ENCODE assay signal across 11 cellular contexts in the genomic region with DNA sequence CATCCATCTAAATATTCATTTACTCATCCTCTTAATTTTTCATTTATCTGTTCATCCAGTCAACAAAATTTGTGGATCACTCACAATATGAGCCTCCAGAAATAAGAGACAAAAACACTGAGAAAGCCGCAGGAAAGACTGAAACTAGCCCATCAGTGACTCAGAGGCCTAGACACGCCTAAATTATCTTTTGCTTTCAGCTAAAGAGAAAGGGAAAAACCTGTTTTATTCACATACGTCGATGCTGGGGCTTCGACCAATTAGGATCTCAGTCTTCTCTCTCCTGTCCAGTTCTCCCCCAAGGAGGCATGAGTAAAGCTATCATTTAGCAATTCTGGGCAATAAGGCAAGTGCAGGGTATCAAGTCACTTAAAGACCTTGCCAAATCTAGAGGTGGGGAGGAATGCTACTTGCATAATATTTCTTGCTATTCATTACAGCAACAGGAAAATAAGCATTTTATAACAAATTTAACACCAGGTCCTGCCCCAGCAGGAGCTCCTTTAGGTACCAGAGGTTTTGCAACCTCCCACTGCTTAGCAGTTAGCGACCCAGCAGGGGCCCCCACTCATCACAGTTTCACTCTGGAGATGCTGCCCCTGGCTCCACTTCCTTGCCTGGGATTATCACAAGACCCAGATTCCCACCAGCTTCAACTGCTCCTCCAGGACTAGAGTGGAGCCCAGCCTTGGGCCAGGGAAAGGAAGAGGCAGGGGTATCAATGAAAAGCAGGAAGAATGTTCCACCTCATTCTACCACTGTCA. TPM values are rescaled to one million over a fixed set of nuclear protein-coding genes. Genes with fewer than 3 reads are reported as not detected.
DNase-seq lines count a peak whose midpoint lies in the region; ATAC-seq and TF ChIP-seq lines count a peak whose summit lies in the region.
"Had no signal": no experiment of that assay in that cellular context is flagged by ENCODE, and none has a peak within 500 bp of the region (broad histone marks: within the 10 kb centered on the region; RNA-seq: fewer than 3 reads in every experiment).

No MANE protein-coding gene starts in this region.

- peaks cover 23% of the 10 kb centered on the region for H3K4me1 Mint-ChIP-seq in activated CD4-positive, alpha-beta memory T cell treated with anti-CD3 and anti-CD28 coated beads, Interleukin-2, amount 10 ng/mL, durations not matched to agents 7 days and 5 days
- H3K4me1 Mint-ChIP-seq: nephron had no signal

- 55% methylated on average over 6 of the region's 6 CpGs for WGBS in smooth muscle cell (ENCODE audit: low lambda C conversion rate)

- H3K4me3 ChIP-seq in smooth muscle cell = no peak overlapping the region
- H3K4me3 ChIP-seq: upper lobe of right lung had no signal

- no peaks in the 10 kb centered on the region for H3K79me2 ChIP-seq in smooth muscle cell (ENCODE audit: low read depth)

- H4K20me1 ChIP-seq in smooth muscle cell (ENCODE audit: low read depth) = no peaks in the 10 kb centered on the region

- TF ChIP-seq CTCF in smooth muscle cell (IDR thresholded peaks at IDR 0.05; ENCODE audit: borderline replicate concordance, insufficient read depth, poor library complexity, severe bottlenecking) = no peak

- no peaks in the 10 kb centered on the region for H3K36me3 ChIP-seq in smooth muscle cell (ENCODE audit: low read depth)
- H3K36me3 ChIP-seq: upper lobe of right lung had no signal

- peak overlapping the region; percentile 13 for H3K4me2 ChIP-seq in smooth muscle cell
- H3K4me2 ChIP-seq: KMS-11 had no signal

- H3K27me3 Mint-ChIP-seq in activated CD4-positive, alpha-beta memory T cell treated with anti-CD3 and anti-CD28 coated beads, Interleukin-2, amount 10 ng/mL, durations not matched to agents 7 days and 5 days = peaks cover 9% of the 10 kb centered on the region

- peaks cover 18% of the 10 kb centered on the region for H3K36me3 Mint-ChIP-seq in activated CD4-positive, alpha-beta memory T cell treated with anti-CD3 and anti-CD28 coated beads, Interleukin-2, amount 10 ng/mL, durations not matched to agents 7 days and 5 days (ENCODE audit: low read depth)

- no peak overlapping the region for H3K4me3 Mint-ChIP-seq in activated CD4-positive, alpha-beta memory T cell treated with anti-CD3 and anti-CD28 coated beads, Interleukin-2, amount 10 ng/mL, durations not matched to agents 7 days and 5 days
- H3K4me3 Mint-ChIP-seq: nephron had no signal

- H3K9me3 Mint-ChIP-seq in activated CD4-positive, alpha-beta memory T cell treated with anti-CD3 and anti-CD28 coated beads, Interleukin-2, amount 10 ng/mL, durations not matched to agents 7 days and 5 days = peaks cover 26% of the 10 kb centered on the region
- H3K9me3 Mint-ChIP-seq: nephron had no signal

- no peaks in the 10 kb centered on the region for H3K9me3 ChIP-seq in smooth muscle cell (replicated peaks; ENCODE audit: low read depth)
- H3K9me3 ChIP-seq: upper lobe of right lung had no signal

- no peak overlapping the region for H2AFZ ChIP-seq in smooth muscle cell (ENCODE audit: low read depth)

- H3K9ac ChIP-seq in smooth muscle cell (ENCODE audit: low read depth) = peak overlapping the region; percentile 60
- H3K9ac ChIP-seq: KMS-11 had no signal

- POLR2A ChIA-PET in activated CD4-positive, alpha-beta memory T cell treated with anti-CD3 and anti-CD28 coated beads, Interleukin-2, amount 10 ng/mL, durations not matched to agents 7 days and 5 days (lab: Charles Lee) = interaction anchor here (1.0 kb wide), 1 partner anchor 30 kb away, joined by 3 read pairs; a partner anchor contains a TSS

- peak; percentile 9 for DNase-seq in activated CD4-positive, alpha-beta T cell treated with anti-CD3 and anti-CD28 coated beads for 48 hours
- no peak for DNase-seq in activated CD4-positive, alpha-beta T cell treated with anti-CD3 and anti-CD28 coated beads, Interleukin-2, amount 50 U/mL, for 1 hour
- peak; percentile 20 for DNase-seq in activated CD4-positive, alpha-beta memory T cell treated with anti-CD3 and anti-CD28 coated beads, Interleukin-2, amount 10 ng/mL, durations not matched to agents 7 days and 5 days
- DNase-seq in smooth muscle cell (lab: John Stamatoyannopoulos, UW; ENCODE audit: unreplicated experiment) (no peak), NCI-H2081 (lab: John Stamatoyannopoulos, UW) (no peak), SW480 (ENCODE audit: low spot score) (no peak)
- DNase-seq in activated CD4-positive, alpha-beta T cell treated with anti-CD3 and anti-CD28 coated beads, Interleukin-2, amount 50 U/mL, for 4 hours = no peak
- DNase-seq: upper lobe of right lung had no signal

- CTCF ChIA-PET in activated CD4-positive, alpha-beta memory T cell treated with anti-CD3 and anti-CD28 coated beads, Interleukin-2, amount 10 ng/mL, durations not matched to agents 7 days and 5 days (lab: Charles Lee) = interaction anchor here (1.2 to 1.4 kb wide), 2 partner anchors 12 to 209 kb away, joined by 3 to 5 read pairs; no protein-coding TSS in a partner anchor

- H3K27ac Mint-ChIP-seq in activated CD4-positive, alpha-beta memory T cell treated with anti-CD3 and anti-CD28 coated beads, Interleukin-2, amount 10 ng/mL, durations not matched to agents 7 days and 5 days = no peak overlapping the region
- H3K27ac Mint-ChIP-seq: nephron had no signal

- no peaks in the 10 kb centered on the region for H3K27me3 ChIP-seq in smooth muscle cell (ENCODE audit: low read depth)
- H3K27me3 ChIP-seq: upper lobe of right lung had no signal

- no peaks in the 10 kb centered on the region for H3F3A ChIP-seq in smooth muscle cell (ENCODE audit: low read depth)

- H3K27ac ChIP-seq in smooth muscle cell (ENCODE audit: low read depth) = peak overlapping the region; percentile 86
- H3K27ac ChIP-seq: KMS-11, upper lobe of right lung had no signal

- H3K4me1 ChIP-seq in smooth muscle cell (ENCODE audit: low read depth) = peaks cover 5% of the 10 kb centered on the region
- H3K4me1 ChIP-seq: upper lobe of right lung had no signal

- peak; percentile 66 for ATAC-seq in HG02678 (IDR thresholded peaks at IDR 0.05; ENCODE audit: unreplicated experiment)
- ATAC-seq: upper lobe of right lung had no signal

RNA-seq across cellular contexts. Expression of a gene that starts 30.1 kb away (rescaled TPM):
- 10 to 100 TPM; 47.1 to 50.0 TPM for total RNA-seq in activated CD4-positive, alpha-beta memory T cell treated with anti-CD3 and anti-CD28 coated beads, Interleukin-2, amount 10 ng/mL, durations not matched to agents 7 days and 5 days
- 3.8 and 6.0 TPM in 2 replicates for total RNA-seq in smooth muscle cell
- polyA plus RNA-seq in smooth muscle cell = 1.8 and 6.6 TPM in 2 replicates

Comparison
In these comparisons a context has a peak if more than half of its experiments do, and no peak if none do; other contexts are left out.
1. DNase-seq: peak in activated CD4-positive, alpha-beta T cell treated with anti-CD3 and anti-CD28 coated beads for 48 hours (single experiment) and activated CD4-positive, alpha-beta memory T cell treated with anti-CD3 and anti-CD28 coated beads, Interleukin-2, amount 10 ng/mL, durations not matched to agents 7 days and 5 days (single experiment); none in activated CD4-positive, alpha-beta T cell treated with anti-CD3 and anti-CD28 coated beads, Interleukin-2, amount 50 U/mL, for 1 hour (single experiment), smooth muscle cell (single experiment), NCI-H2081 (0 of 2), SW480 (single experiment) and activated CD4-positive, alpha-beta T cell treated with anti-CD3 and anti-CD28 coated beads, Interleukin-2, amount 50 U/mL, for 4 hours (0 of 2).